1 cellular context compared by ENCODE assay signal in genomic region chr2:27085670-27086089, GRCh38.
TF ChIP-seq lines count a peak whose summit lies in the region.

No MANE protein-coding gene starts in this region.

TF ChIP-seq in K562, 482 proteins besides CTCF, POLR2A, EP300 and RAD21 (continued from another document):
- no peak for TF ChIP-seq E2F1 (CRISPR knock-in tag; IDR thresholded peaks at IDR 0.05)
- TF ChIP-seq PHF8 (IDR thresholded peaks at IDR 0.05; ENCODE audit: borderline replicate concordance, low read length), result no peak
- TF ChIP-seq KDM4B (IDR thresholded peaks at IDR 0.05; ENCODE audit: borderline replicate concordance in 2 of 2, low read depth in 1 of 2), result 0 out of 4 replicates have a peak, but pooled peaks of 1 of the 2 experiments have one; percentile 41
- no peak for TF ChIP-seq HOXB6 (CRISPR knock-in tag; IDR thresholded peaks at IDR 0.05; ENCODE audit: borderline replicate concordance)
- no peak for TF ChIP-seq ATF6 (CRISPR knock-in tag; IDR thresholded peaks at IDR 0.05)
- no peak for TF ChIP-seq ZNF551 (CRISPR knock-in tag; IDR thresholded peaks at IDR 0.05)
- TF ChIP-seq PKNOX1 (IDR thresholded peaks at IDR 0.05), result no peak
- TF ChIP-seq ZNF232 (CRISPR knock-in tag; IDR thresholded peaks at IDR 0.05), result no peak
- 0 out of 2 replicates have a peak, but pooled peaks have one; percentile 63 for TF ChIP-seq HNRNPL (IDR thresholded peaks at IDR 0.05; ENCODE audit: low read depth, low read length)
- TF ChIP-seq ZNF24 (IDR thresholded peaks at IDR 0.05), result no peak
- no peak for TF ChIP-seq PRMT5 (CRISPR knock-in tag; IDR thresholded peaks at IDR 0.05)
- TF ChIP-seq HMG20B (CRISPR knock-in tag; IDR thresholded peaks at IDR 0.05), result no peak
- TF ChIP-seq ZNF143 (CRISPR knock-in tag; IDR thresholded peaks at IDR 0.05), result no peak
- TF ChIP-seq MITF (IDR thresholded peaks at IDR 0.05), result no peak
- TF ChIP-seq NCOA2 (IDR thresholded peaks at IDR 0.05; ENCODE audit: partially characterized antibody in 2 of 2), result no peak
- TF ChIP-seq JUND (IDR thresholded peaks at IDR 0.05; ENCODE audit: borderline replicate concordance, low read depth, low read length), result 0 out of 2 replicates have a peak, but pooled peaks have one; percentile 23
- no peak for TF ChIP-seq JUND (tag; IDR thresholded peaks at IDR 0.05; ENCODE audit: borderline replicate concordance, low read depth, low read length)
- no peak for TF ChIP-seq ZNF253 (CRISPR knock-in tag; conservative IDR thresholded peaks at IDR 0.05)
- TF ChIP-seq MTA3 (IDR thresholded peaks at IDR 0.05; ENCODE audit: borderline replicate concordance), result peak; percentile 20; the same call in 1 of the 2 replicates
- no peak for TF ChIP-seq GTF3C2 (IDR thresholded peaks at IDR 0.05; ENCODE audit: borderline replicate concordance, extremely low read depth, insufficient read length)
- no peak for TF ChIP-seq SRSF3 (IDR thresholded peaks at IDR 0.05; ENCODE audit: insufficient read depth, low read length)
- no peak for TF ChIP-seq ASH1L (IDR thresholded peaks at IDR 0.05; ENCODE audit: borderline replicate concordance, low read depth, partially characterized antibody)
- TF ChIP-seq SETDB1 (IDR thresholded peaks at IDR 0.05; ENCODE audit: low read length), result no peak
- no peak for TF ChIP-seq AFF1 (IDR thresholded peaks at IDR 0.05; ENCODE audit: low read depth in 1 of 2, partially characterized antibody in 2 of 2)
- no peak for TF ChIP-seq TAF15 (IDR thresholded peaks at IDR 0.05; ENCODE audit: low read depth, low read length)
- no peak for TF ChIP-seq U2AF2 (optimal IDR thresholded peaks at IDR 0.05; ENCODE audit: low read depth, low read length)
- TF ChIP-seq ZNF354B (CRISPR knock-in tag; IDR thresholded peaks at IDR 0.05), result no peak
- peak; percentile 78 for TF ChIP-seq HNRNPLL (IDR thresholded peaks at IDR 0.05; ENCODE audit: low read depth, low read length, poor library complexity, severe bottlenecking)
- TF ChIP-seq BHLHE40 (IDR thresholded peaks at IDR 0.05; ENCODE audit: low read length), result peak; percentile 66
- no peak; the same call in 1 of the 2 replicates for TF ChIP-seq ZFPM2 (CRISPR knock-in tag; IDR thresholded peaks at IDR 0.05)
- TF ChIP-seq CREBBP (IDR thresholded peaks at IDR 0.05; ENCODE audit: low read depth, low read length), result no peak
- peak in 1 of 2 experiments; percentile 44; a peak in 1 of 4 replicates for TF ChIP-seq RCOR1 (IDR thresholded peaks at IDR 0.05; ENCODE audit: borderline replicate concordance in 1 of 2, low read depth in 2 of 2, low read length in 2 of 2)
- peak; percentile 22 for TF ChIP-seq PCBP1 (IDR thresholded peaks at IDR 0.05; ENCODE audit: low read depth, low read length, poor library complexity, severe bottlenecking)
- no peak for TF ChIP-seq NCOA1 (IDR thresholded peaks at IDR 0.05; ENCODE audit: low read depth)
